9 cellular contexts compared by ENCODE assay signal in the genomic region with DNA sequence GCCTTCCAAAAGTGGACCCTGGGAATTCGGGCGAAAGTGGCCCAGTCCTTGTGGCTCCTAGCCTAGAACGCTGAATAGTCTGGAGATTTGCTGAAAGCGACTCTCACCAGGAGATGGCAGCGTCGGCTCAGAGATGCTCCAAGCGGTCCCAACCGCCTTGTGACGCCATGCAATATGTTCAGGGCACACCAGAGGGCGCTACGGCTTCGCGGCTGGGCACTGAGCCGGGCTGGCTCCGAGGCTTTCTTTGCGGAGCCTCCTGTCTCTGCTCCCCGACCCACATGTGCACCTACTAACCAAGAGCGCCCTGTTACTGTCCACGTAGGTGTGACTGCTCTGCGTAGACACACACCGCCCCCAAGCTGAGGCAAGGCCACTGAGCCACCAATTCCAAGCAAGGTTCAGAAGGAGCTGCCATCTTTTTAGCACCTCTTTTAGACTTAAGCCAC. TPM values are rescaled to one million over a fixed set of nuclear protein-coding genes. Genes with fewer than 3 reads are reported as not detected.
DNase-seq lines count a peak whose midpoint lies in the region; ATAC-seq lines count a peak whose summit lies in the region.
"Had no signal": no experiment of that assay in that cellular context is flagged by ENCODE, and none has a peak within 500 bp of the region (broad histone marks: within the 10 kb centered on the region; RNA-seq: fewer than 3 reads in every experiment).

No MANE protein-coding gene starts in this region.

- peak overlapping the region in 6 of 7 donors; percentile 57 to 82 (median 74) for H3K4me3 Mint-ChIP-seq in CD8-positive, alpha-beta memory T cell
- H3K4me3 Mint-ChIP-seq in activated CD4-positive, alpha-beta memory T cell treated with anti-CD3 and anti-CD28 coated beads, Interleukin-2, amount 10 ng/mL, durations not matched to agents 7 days and 5 days, result no peak overlapping the region

- POLR2A ChIA-PET in CD8-positive, alpha-beta memory T cell (lab: Charles Lee), result no interaction called here
- POLR2A ChIA-PET in activated CD4-positive, alpha-beta memory T cell treated with anti-CD3 and anti-CD28 coated beads, Interleukin-2, amount 10 ng/mL, durations not matched to agents 7 days and 5 days (lab: Charles Lee), result no interaction called here

- H2AK5ac ChIP-seq in mesendoderm (ENCODE audit: low read length), result no peak overlapping the region

- no peak overlapping the region for H2BK120ac ChIP-seq in mesendoderm (ENCODE audit: low read depth, low read length)

- no peak overlapping the region for H4K8ac ChIP-seq in mesendoderm (ENCODE audit: low read depth, low read length)

- peaks cover 6 to 7% (median 6%) of the 10 kb centered on the region in 3 donors for H3K4me1 Mint-ChIP-seq in CD8-positive, alpha-beta memory T cell
- H3K4me1 Mint-ChIP-seq in activated CD4-positive, alpha-beta memory T cell treated with anti-CD3 and anti-CD28 coated beads, Interleukin-2, amount 10 ng/mL, durations not matched to agents 7 days and 5 days, result peaks cover 6% of the 10 kb centered on the region

- H3K36me3 ChIP-seq in CD8-positive, alpha-beta memory T cell (ENCODE audit: insufficient read depth, low read length), result no peaks in the 10 kb centered on the region
- H3K36me3 ChIP-seq in mesendoderm (ENCODE audit: control insufficient read depth, insufficient read depth, low read length), result no peaks in the 10 kb centered on the region

- CTCF ChIA-PET in CD8-positive, alpha-beta memory T cell (lab: Charles Lee), result interaction anchor here (0.7 to 4.4 kb wide), 4 partner anchors 11 to 348 kb away, joined by 3 to 45 read pairs (median 4); no protein-coding TSS in a partner anchor
- CTCF ChIA-PET in activated CD4-positive, alpha-beta memory T cell treated with anti-CD3 and anti-CD28 coated beads, Interleukin-2, amount 10 ng/mL, durations not matched to agents 7 days and 5 days (lab: Charles Lee), result interaction anchor here (0.6 to 4.4 kb wide), 5 partner anchors 13 to 496 kb away, joined by 3 to 41 read pairs (median 7); no protein-coding TSS in a partner anchor

- H3K27me3 Mint-ChIP-seq in CD8-positive, alpha-beta memory T cell, result peaks cover 18 to 32% of the 10 kb centered on the region in 2 donors
- H3K27me3 Mint-ChIP-seq in activated CD4-positive, alpha-beta memory T cell treated with anti-CD3 and anti-CD28 coated beads, Interleukin-2, amount 10 ng/mL, durations not matched to agents 7 days and 5 days, result peaks cover 10% of the 10 kb centered on the region

- H3K79me1 ChIP-seq in mesendoderm (ENCODE audit: low read length), result no peaks in the 10 kb centered on the region

- no peaks in the 10 kb centered on the region for H3K27me3 ChIP-seq in CD8-positive, alpha-beta memory T cell (ENCODE audit: insufficient read depth, low read length, poor library complexity, severe bottlenecking)
- no peaks in the 10 kb centered on the region for H3K27me3 ChIP-seq in mesendoderm (ENCODE audit: insufficient read depth, low read length, poor library complexity)

- no peak overlapping the region for H3K56ac ChIP-seq in mesendoderm (ENCODE audit: low read length)

- H2BK5ac ChIP-seq in mesendoderm (ENCODE audit: low read length), result no peak overlapping the region

- H3K9me3 ChIP-seq in CD8-positive, alpha-beta memory T cell (ENCODE audit: low read length), result no peaks in the 10 kb centered on the region

- H3K4me2 ChIP-seq in mesendoderm (ENCODE audit: low read length), result no peak overlapping the region

- H3K79me2 ChIP-seq in mesendoderm (ENCODE audit: control insufficient read depth, insufficient read depth, low read length), result no peaks in the 10 kb centered on the region

- no peak overlapping the region for H3K27ac ChIP-seq in CD8-positive, alpha-beta memory T cell (ENCODE audit: low read depth, low read length)
- H3K27ac ChIP-seq in mesendoderm (ENCODE audit: low read depth, low read length), result no peak overlapping the region
- H3K27ac ChIP-seq: epithelial cell of prostate had no signal

- H3K9ac ChIP-seq in mesendoderm (ENCODE audit: low read length), result no peak overlapping the region

- DNase-seq in CD8-positive, alpha-beta memory T cell, result peak; percentile 78 to 87 (median 79)
- DNase-seq in NCI-H82 treated with DMSO at 0.1 percent for 48 hours (lab: John Stamatoyannopoulos, UW; ENCODE audit: unreplicated experiment), result peak; percentile 39
- peak; percentile 88 for DNase-seq in activated CD4-positive, alpha-beta memory T cell treated with anti-CD3 and anti-CD28 coated beads, Interleukin-2, amount 10 ng/mL, durations not matched to agents 7 days and 5 days
- DNase-seq in effector CD4-positive, alpha-beta T cell, result peak; percentile 82
- peak; percentile 85 for DNase-seq in mesendoderm
- DNase-seq in stimulated activated CD8-positive, alpha-beta memory T cell treated with anti-CD3 and anti-CD28 coated beads, Interleukin-15, amount 100 ng/mL, for 4 hours (ENCODE audit: low read depth in 2 of 2), result peak; percentile 62 to 72

- no peak overlapping the region for H2BK15ac ChIP-seq in mesendoderm (replicated peaks; ENCODE audit: low read depth)

- H3K4me1 ChIP-seq in CD8-positive, alpha-beta memory T cell (ENCODE audit: insufficient read depth, low read length), result no peaks in the 10 kb centered on the region
- no peaks in the 10 kb centered on the region for H3K4me1 ChIP-seq in mesendoderm (ENCODE audit: control insufficient read depth, low read depth, low read length)

- no peak overlapping the region for H4K5ac ChIP-seq in mesendoderm (ENCODE audit: low read length)

- no peak overlapping the region for H3K4me3 ChIP-seq in CD8-positive, alpha-beta memory T cell (ENCODE audit: low read length)
- no peak overlapping the region for H3K4me3 ChIP-seq in mesendoderm (ENCODE audit: low read length)

- no peak overlapping the region for H3K23ac ChIP-seq in mesendoderm (ENCODE audit: low read length)

- no peaks in the 10 kb centered on the region for H3K36me3 Mint-ChIP-seq in CD8-positive, alpha-beta memory T cell
- H3K36me3 Mint-ChIP-seq in activated CD4-positive, alpha-beta memory T cell treated with anti-CD3 and anti-CD28 coated beads, Interleukin-2, amount 10 ng/mL, durations not matched to agents 7 days and 5 days (ENCODE audit: low read depth), result no peaks in the 10 kb centered on the region

- peak overlapping the region in 4 of 8 donors; percentile 17 to 64 (median 40) for H3K27ac Mint-ChIP-seq in CD8-positive, alpha-beta memory T cell
- no peak overlapping the region for H3K27ac Mint-ChIP-seq in activated CD4-positive, alpha-beta memory T cell treated with anti-CD3 and anti-CD28 coated beads, Interleukin-2, amount 10 ng/mL, durations not matched to agents 7 days and 5 days

- peak; percentile 99 for ATAC-seq in GM19463 (IDR thresholded peaks at IDR 0.05; ENCODE audit: unreplicated experiment)
- ATAC-seq in HG03565 (IDR thresholded peaks at IDR 0.05; ENCODE audit: unreplicated experiment), result peak; percentile 96

- H3K9me3 Mint-ChIP-seq in CD8-positive, alpha-beta memory T cell, result no peaks in the 10 kb centered on the region
- no peaks in the 10 kb centered on the region for H3K9me3 Mint-ChIP-seq in activated CD4-positive, alpha-beta memory T cell treated with anti-CD3 and anti-CD28 coated beads, Interleukin-2, amount 10 ng/mL, durations not matched to agents 7 days and 5 days

- no peak overlapping the region for H3K4ac ChIP-seq in mesendoderm (ENCODE audit: low read depth, low read length)

- H3K18ac ChIP-seq in mesendoderm (ENCODE audit: low read length), result no peak overlapping the region

- no CpG with 5 or more reads among the region's 21 CpGs for WGBS in mesendoderm (ENCODE audit: extremely low coverage, insufficient coverage, low lambda C conversion rate)

RNA-seq across cellular contexts. Expression of gene SYCE1L, which starts 36.9 kb away (rescaled TPM):
- 1 to 10 TPM; 3.9 to 4.6 TPM for total RNA-seq in CD8-positive, alpha-beta memory T cell
- polyA plus RNA-seq in CD8-positive, alpha-beta memory T cell, result 3.9 TPM
- 10 to 100 TPM in 1 of 2 experiments, 1 to 10 TPM in 1; 5.8 to 12.8 TPM for total RNA-seq in activated CD4-positive, alpha-beta memory T cell treated with anti-CD3 and anti-CD28 coated beads, Interleukin-2, amount 10 ng/mL, durations not matched to agents 7 days and 5 days
- polyA plus RNA-seq in mesendoderm (2013, experiment 1 of 2), result 2.7 TPM
- 3.6 TPM for polyA plus RNA-seq in mesendoderm (2013, experiment 2 of 2)

RNA-seq across cellular contexts. Expression of gene MON1B, which starts 45.1 kb away (rescaled TPM):
- 10 to 100 TPM; 55.0 to 60.2 TPM for total RNA-seq in CD8-positive, alpha-beta memory T cell
- polyA plus RNA-seq in CD8-positive, alpha-beta memory T cell, result 59.5 TPM
- total RNA-seq in activated CD4-positive, alpha-beta memory T cell treated with anti-CD3 and anti-CD28 coated beads, Interleukin-2, amount 10 ng/mL, durations not matched to agents 7 days and 5 days, result 10 to 100 TPM; 74.1 to 75.4 TPM
- 15.6 TPM for polyA plus RNA-seq in mesendoderm (2013, experiment 1 of 2)
- polyA plus RNA-seq in mesendoderm (2013, experiment 2 of 2), result 15.6 TPM
